Comparison of ENCODE assay signal across 1 cellular context in the genomic region with DNA sequence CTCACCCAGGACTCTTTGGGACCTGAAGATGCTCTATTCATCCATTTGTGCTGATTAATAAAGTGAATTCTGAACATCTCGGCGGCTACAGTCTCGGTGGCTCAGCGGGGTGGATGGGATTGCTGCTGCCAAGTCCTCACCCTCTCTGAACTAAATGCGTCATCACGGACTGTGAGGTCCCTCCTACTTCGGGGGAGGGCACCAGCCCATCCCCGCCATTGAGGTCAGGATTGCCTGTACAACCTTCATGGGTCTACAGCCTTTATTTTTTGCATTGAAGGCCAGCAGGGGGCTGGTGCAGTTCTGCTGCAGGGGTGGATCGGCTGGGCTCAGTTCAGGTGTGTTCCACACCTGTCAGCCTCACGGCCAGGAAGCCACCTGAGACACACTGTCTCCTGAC.
TF ChIP-seq lines count a peak whose summit lies in the region.

No MANE protein-coding gene starts in this region.

TF ChIP-seq in GM12878, 131 proteins besides CTCF, POLR2A, EP300 and RAD21 (continued from another document):
- TF ChIP-seq, protein P1, sequence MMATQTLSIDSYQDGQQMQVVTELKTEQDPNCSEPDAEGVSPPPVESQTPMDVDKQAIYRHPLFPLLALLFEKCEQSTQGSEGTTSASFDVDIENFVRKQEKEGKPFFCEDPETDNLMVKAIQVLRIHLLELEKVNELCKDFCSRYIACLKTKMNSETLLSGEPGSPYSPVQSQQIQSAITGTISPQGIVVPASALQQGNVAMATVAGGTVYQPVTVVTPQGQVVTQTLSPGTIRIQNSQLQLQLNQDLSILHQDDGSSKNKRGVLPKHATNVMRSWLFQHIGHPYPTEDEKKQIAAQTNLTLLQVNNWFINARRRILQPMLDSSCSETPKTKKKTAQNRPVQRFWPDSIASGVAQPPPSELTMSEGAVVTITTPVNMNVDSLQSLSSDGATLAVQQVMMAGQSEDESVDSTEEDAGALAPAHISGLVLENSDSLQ (IDR thresholded peaks at IDR 0.05), result no peak
